In genomic region chr20:32327087-32327681, GRCh38 we compare ENCODE assay signal across 13 cellular contexts. TPM values are rescaled to one million over a fixed set of nuclear protein-coding genes. Genes with fewer than 3 reads are reported as not detected.
DNase-seq lines count a peak whose midpoint lies in the region; ATAC-seq, FAIRE-seq and TF ChIP-seq lines count a peak whose summit lies in the region.
"Had no signal": no experiment of that assay in that cellular context is flagged by ENCODE, and none has a peak within 500 bp of the region (broad histone marks: within the 10 kb centered on the region; RNA-seq: fewer than 3 reads in every experiment).

No MANE protein-coding gene starts in this region.

- H3K4me3 Mint-ChIP-seq in activated T-helper 1 cell treated with anti-CD3 and anti-CD28 coated beads, Interleukin-12 subunit alpha, Interleukin-12 subunit beta, Interleukin-2, Interleukin-4 antibody, amounts not matched to agents 30 ng/mL and 10 ng/mL and 1 ng/mL, durations not matched to agents 14 hours and 24 hours and 36 hours, result no peak overlapping the region
- no peak overlapping the region for H3K4me3 Mint-ChIP-seq in type B pancreatic cell
- H3K4me3 Mint-ChIP-seq: CD14-positive monocyte had no signal

- H3K4me3 ChIP-seq in right cardiac atrium (ENCODE audit: low read length) (no peak overlapping the region), left ventricle myocardium inferior (no peak overlapping the region), hepatocyte (no peak overlapping the region), kidney (ENCODE audit: low read length in 2 of 2) (no peak overlapping the region)
- H3K4me3 ChIP-seq: MG63, PC-9 had no signal

- no peaks in the 10 kb centered on the region for H3K9me2 ChIP-seq in hepatocyte (replicated peaks; ENCODE audit: insufficient read depth)

- TF ChIP-seq CTCF in left ventricle myocardium inferior (IDR thresholded peaks at IDR 0.05; ENCODE audit: borderline replicate concordance) (no peak), hepatocyte (IDR thresholded peaks at IDR 0.05; ENCODE audit: poor library complexity) (no peak), type B pancreatic cell (conservative IDR thresholded peaks at IDR 0.05) (no peak), kidney (IDR thresholded peaks at IDR 0.05; ENCODE audit: borderline replicate concordance, extremely low read depth, insufficient read depth) (no peak)

- H3K9ac ChIP-seq in kidney (ENCODE audit: low read length in 2 of 2), result no peak overlapping the region

- H3K36me3 ChIP-seq in left ventricle myocardium inferior (peaks cover 51% of the 10 kb centered on the region), hepatocyte (replicated peaks; ENCODE audit: insufficient read depth, low read depth) (no peaks in the 10 kb centered on the region), kidney (ENCODE audit: control insufficient read depth in 1 of 2, insufficient read depth in 2 of 2, low read length in 2 of 2) (peaks cover 0 to 13% of the 10 kb centered on the region in 2 donors)

- H3K27ac Mint-ChIP-seq in activated T-helper 1 cell treated with anti-CD3 and anti-CD28 coated beads, Interleukin-12 subunit alpha, Interleukin-12 subunit beta, Interleukin-2, Interleukin-4 antibody, amounts not matched to agents 30 ng/mL and 10 ng/mL and 1 ng/mL, durations not matched to agents 14 hours and 24 hours and 36 hours, result peak overlapping the region; percentile 7
- peak overlapping the region; percentile 58 for H3K27ac Mint-ChIP-seq in type B pancreatic cell

- 55% methylated on average over 9 of the region's 9 CpGs for WGBS in right cardiac atrium
- WGBS in hepatocyte (ENCODE audit: low lambda C conversion rate, missing lambda C conversion rate), result 71% methylated on average over 9 of the region's 9 CpGs

- ATAC-seq in right cardiac atrium (peak; percentile 35 to 76), HG03432 (IDR thresholded peaks at IDR 0.05; ENCODE audit: unreplicated experiment) (no peak)

- peaks cover 10% of the 10 kb centered on the region for H3K4me1 Mint-ChIP-seq in activated T-helper 1 cell treated with anti-CD3 and anti-CD28 coated beads, Interleukin-12 subunit alpha, Interleukin-12 subunit beta, Interleukin-2, Interleukin-4 antibody, amounts not matched to agents 30 ng/mL and 10 ng/mL and 1 ng/mL, durations not matched to agents 14 hours and 24 hours and 36 hours (ENCODE audit: low read depth)
- H3K4me1 Mint-ChIP-seq in type B pancreatic cell (ENCODE audit: unreplicated experiment), result no peaks in the 10 kb centered on the region
- H3K4me1 Mint-ChIP-seq: CD14-positive monocyte had no signal

- no peaks in the 10 kb centered on the region for H3K9me3 Mint-ChIP-seq in activated T-helper 1 cell treated with anti-CD3 and anti-CD28 coated beads, Interleukin-12 subunit alpha, Interleukin-12 subunit beta, Interleukin-2, Interleukin-4 antibody, amounts not matched to agents 30 ng/mL and 10 ng/mL and 1 ng/mL, durations not matched to agents 14 hours and 24 hours and 36 hours
- no peaks in the 10 kb centered on the region for H3K9me3 Mint-ChIP-seq in type B pancreatic cell
- H3K9me3 Mint-ChIP-seq: CD14-positive monocyte had no signal

- no peaks in the 10 kb centered on the region for H3K27me3 Mint-ChIP-seq in activated T-helper 1 cell treated with anti-CD3 and anti-CD28 coated beads, Interleukin-12 subunit alpha, Interleukin-12 subunit beta, Interleukin-2, Interleukin-4 antibody, amounts not matched to agents 30 ng/mL and 10 ng/mL and 1 ng/mL, durations not matched to agents 14 hours and 24 hours and 36 hours (ENCODE audit: insufficient read depth)
- H3K27me3 Mint-ChIP-seq in type B pancreatic cell, result no peaks in the 10 kb centered on the region

- H3K4me1 ChIP-seq in right cardiac atrium (ENCODE audit: control insufficient read depth, insufficient read depth, low read length) (no peaks in the 10 kb centered on the region), left ventricle myocardium inferior (peaks cover 23% of the 10 kb centered on the region), hepatocyte (ENCODE audit: insufficient read depth) (peaks cover 22% of the 10 kb centered on the region), kidney (ENCODE audit: control insufficient read depth in 1 of 2, insufficient read depth in 1 of 2, low read depth in 1 of 2, low read length in 2 of 2) (peaks cover 6 to 13% of the 10 kb centered on the region in 2 donors)

- H3K4me2 ChIP-seq in hepatocyte, result peak overlapping the region; percentile 14

- no peak for FAIRE-seq in kidney (lab: Jason Lieb, UNC)

- H2AFZ ChIP-seq in hepatocyte, result no peak overlapping the region
- H2AFZ ChIP-seq: PC-9 had no signal

- intact Hi-C loops in right cardiac atrium (cut with DNase I), result no loop called here
- intact Hi-C loops in left ventricle myocardium inferior (cut with micrococcal nuclease), result no loop called here
- intact Hi-C loops in activated T-helper 1 cell treated with anti-CD3 and anti-CD28 coated beads, Interleukin-12 subunit alpha, Interleukin-12 subunit beta, Interleukin-2, Interleukin-4 antibody, amounts not matched to agents 30 ng/mL and 10 ng/mL and 1 ng/mL, durations not matched to agents 14 hours and 24 hours and 36 hours (cut with micrococcal nuclease), result no loop called here
- intact Hi-C loops in kidney (cut with DNase I), result no loop called here

- H3K36me3 Mint-ChIP-seq in activated T-helper 1 cell treated with anti-CD3 and anti-CD28 coated beads, Interleukin-12 subunit alpha, Interleukin-12 subunit beta, Interleukin-2, Interleukin-4 antibody, amounts not matched to agents 30 ng/mL and 10 ng/mL and 1 ng/mL, durations not matched to agents 14 hours and 24 hours and 36 hours (ENCODE audit: low read depth), result peaks cover 35% of the 10 kb centered on the region
- peaks cover 20% of the 10 kb centered on the region for H3K36me3 Mint-ChIP-seq in type B pancreatic cell

- no peaks in the 10 kb centered on the region for H3K9me3 ChIP-seq in right cardiac atrium (ENCODE audit: control insufficient read depth, low read length)
- no peaks in the 10 kb centered on the region for H3K9me3 ChIP-seq in left ventricle myocardium inferior (replicated peaks)
- no peaks in the 10 kb centered on the region for H3K9me3 ChIP-seq in hepatocyte (ENCODE audit: low read depth)
- no peaks in the 10 kb centered on the region for H3K9me3 ChIP-seq in kidney (ENCODE audit: control insufficient read depth in 1 of 2, low read length in 2 of 2)
- H3K9me3 ChIP-seq: MG63 had no signal

- H3K27me3 ChIP-seq in right cardiac atrium (ENCODE audit: control insufficient read depth, insufficient read depth) (no peaks in the 10 kb centered on the region), left ventricle myocardium inferior (ENCODE audit: low read depth) (no peaks in the 10 kb centered on the region), hepatocyte (no peaks in the 10 kb centered on the region)
- H3K27me3 ChIP-seq: MG63 had no signal

- no peak for DNase-seq in right cardiac atrium
- no peak for DNase-seq in left ventricle myocardium inferior
- DNase-seq in activated T-helper 1 cell treated with anti-CD3 and anti-CD28 coated beads, Interleukin-12 subunit alpha, Interleukin-12 subunit beta, Interleukin-2, Interleukin-4 antibody, amounts not matched to agents 30 ng/mL and 10 ng/mL and 1 ng/mL, durations not matched to agents 14 hours and 24 hours and 36 hours (ENCODE audit: low spot score), result no peak
- DNase-seq in hepatocyte (ENCODE audit: low spot score), result peak; percentile 78
- DNase-seq in type B pancreatic cell (ENCODE audit: extremely low spot score, unreplicated experiment), result no peak
- DNase-seq in islet precursor cell, result no peak
- no peak for DNase-seq in kidney
- DNase-seq: amniotic stem cell, MG63, PC-9, T1000 had no signal

- H3K79me2 ChIP-seq in hepatocyte, result no peaks in the 10 kb centered on the region

- no peaks in the 10 kb centered on the region for H4K20me1 ChIP-seq in hepatocyte (ENCODE audit: insufficient read depth, poor library complexity, severe bottlenecking)

- no peak overlapping the region for H3K27ac ChIP-seq in right cardiac atrium (ENCODE audit: low read length)
- no peak overlapping the region for H3K27ac ChIP-seq in left ventricle myocardium inferior (replicated peaks)
- H3K27ac ChIP-seq in hepatocyte, result peak overlapping the region; percentile 92
- H3K27ac ChIP-seq in kidney (ENCODE audit: low read depth in 2 of 2, low read length in 2 of 2), result no peak overlapping the region

RNA-seq across cellular contexts. Expression of gene ASXL1, which starts 30.9 kb away (rescaled TPM):
- total RNA-seq in right cardiac atrium, result 10 to 100 TPM; 34.1 to 51.3 (median 39.8) TPM
- 19.1 TPM for polyA plus RNA-seq in right cardiac atrium
- 25.0 TPM for total RNA-seq in left ventricle myocardium inferior
- total RNA-seq in activated T-helper 1 cell treated with anti-CD3 and anti-CD28 coated beads, Interleukin-12 subunit alpha, Interleukin-12 subunit beta, Interleukin-2, Interleukin-4 antibody, amounts not matched to agents 30 ng/mL and 10 ng/mL and 1 ng/mL, durations not matched to agents 14 hours and 24 hours and 36 hours, result 136 and 142 TPM in 2 replicates
- total RNA-seq in hepatocyte, result 59.6 and 82.0 TPM in 2 replicates
- polyA plus RNA-seq in hepatocyte, result 95.6 and 126 TPM in 2 replicates
- 94.4 and 157 TPM in 2 replicates for total RNA-seq in type B pancreatic cell (ENCODE audit: low replicate concordance)
- 71.1 TPM for total RNA-seq in kidney
- 16.2 TPM for polyA plus RNA-seq in kidney (ENCODE audit: insufficient read depth, low read depth, low replicate concordance)

RNA-seq across cellular contexts. Expression of gene KIF3B, which starts 49.7 kb away (rescaled TPM):
- total RNA-seq in right cardiac atrium (10 to 100 TPM; 13.0 to 21.1 (median 14.0) TPM), left ventricle myocardium inferior (9.9 TPM), hepatocyte (31.2 and 32.0 TPM in 2 replicates), type B pancreatic cell (ENCODE audit: low replicate concordance) (41.2 and 45.9 TPM in 2 replicates), kidney (62.2 TPM)
- polyA plus RNA-seq in right cardiac atrium (5.2 TPM), hepatocyte (9.1 and 11.7 TPM in 2 replicates), kidney (ENCODE audit: insufficient read depth, low read depth, low replicate concordance) (31.6 TPM)
- total RNA-seq in activated T-helper 1 cell treated with anti-CD3 and anti-CD28 coated beads, Interleukin-12 subunit alpha, Interleukin-12 subunit beta, Interleukin-2, Interleukin-4 antibody, amounts not matched to agents 30 ng/mL and 10 ng/mL and 1 ng/mL, durations not matched to agents 14 hours and 24 hours and 36 hours, result 38.1 and 39.1 TPM in 2 replicates
